In genomic region chr6:12232821-12233220, GRCh38 we compare ENCODE assay signal across 1 cellular context.
TF ChIP-seq lines count a peak whose summit lies in the region.

No MANE protein-coding gene starts in this region.

TF ChIP-seq in IMR-90, 13 proteins besides CTCF, POLR2A, EP300 and RAD21 (continued from another document):
- TF ChIP-seq ELK1 (IDR thresholded peaks at IDR 0.05; ENCODE audit: borderline replicate concordance, low read depth, low read length): no peak
- no peak for TF ChIP-seq USF2 (IDR thresholded peaks at IDR 0.05; ENCODE audit: low read depth, low read length)
- TF ChIP-seq MAZ (IDR thresholded peaks at IDR 0.05; ENCODE audit: borderline replicate concordance, low read depth, low read length): no peak
- TF ChIP-seq MXI1 (IDR thresholded peaks at IDR 0.05; ENCODE audit: borderline replicate concordance, low read depth, low read length): no peak
- no peak for TF ChIP-seq MAFK (IDR thresholded peaks at IDR 0.05; ENCODE audit: low read depth, low read length)
- TF ChIP-seq SMC3 (IDR thresholded peaks at IDR 0.05; ENCODE audit: low read depth, low read length): no peak
- TF ChIP-seq RCOR1 (IDR thresholded peaks at IDR 0.05; ENCODE audit: insufficient replicate concordance, low read length): no peak
- TF ChIP-seq BHLHE40 (IDR thresholded peaks at IDR 0.05; ENCODE audit: low read depth, low read length): no peak
TF ChIP-seq in IMR-90: peak in this region for 0.
